Comparison of ENCODE assay signal across 26 cellular contexts in the genomic region with DNA sequence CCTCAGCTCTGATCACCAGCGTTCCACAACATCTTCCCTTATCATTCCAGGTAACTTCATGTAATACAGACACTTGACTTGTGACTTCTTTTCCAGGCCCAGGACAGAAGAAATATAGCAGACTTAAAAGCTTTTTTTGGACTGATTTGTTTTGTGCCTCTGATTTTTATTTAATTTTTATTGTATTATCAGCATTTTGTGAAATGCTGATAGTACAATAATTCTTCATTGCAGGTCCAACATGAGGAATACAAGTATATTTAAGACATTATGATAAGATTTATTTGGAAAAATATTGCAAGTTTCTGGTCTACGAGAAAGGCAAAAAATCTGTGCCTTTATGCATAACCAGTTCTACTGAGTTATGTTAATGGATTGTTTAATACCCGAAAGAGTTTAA.
"Had no signal": no experiment of that assay in that cellular context is flagged by ENCODE, and none has a peak within 500 bp of the region (broad histone marks: within the 10 kb centered on the region; RNA-seq: fewer than 3 reads in every experiment).

No MANE protein-coding gene starts in this region.

- FAIRE-seq: endometrium, islet of Langerhans had no signal

- H3K4me3 ChIP-seq: colonic mucosa, esophagus squamous epithelium, gastrocnemius medialis, heart right ventricle, left lung, lower lobe of right lung, mucosa of descending colon had no signal

- H3K27me3 ChIP-seq: colonic mucosa, esophagus squamous epithelium, heart right ventricle, left lung had no signal

- ATAC-seq: effector memory CD8-positive, alpha-beta T cell; gastrocnemius medialis; heart right ventricle; left cardiac atrium; left lung; left ventricle myocardium superior; lower lobe of right lung; mucosa of descending colon; naive thymus-derived CD8-positive, alpha-beta T cell had no signal

- H3K4me1 ChIP-seq: colonic mucosa, left lung, lower lobe of right lung had no signal

- H3K9me3 ChIP-seq: colonic mucosa, esophagus squamous epithelium, gastrocnemius medialis, left lung, lower lobe of right lung, mucosa of descending colon had no signal

- H3K36me3 ChIP-seq: colonic mucosa, esophagus squamous epithelium, gastrocnemius medialis, heart right ventricle, left lung, lower lobe of right lung had no signal

- H3K27ac ChIP-seq: colonic mucosa, epithelial cell of prostate, esophagus squamous epithelium, gastrocnemius medialis, heart right ventricle, left lung, lower lobe of right lung had no signal

- DNase-seq: colonic mucosa; cortex of kidney; effector CD8-positive, alpha-beta T cell; effector memory CD8-positive, alpha-beta T cell; endodermal cell; erythroblast; esophagus squamous epithelium; foreskin fibroblast; foreskin melanocyte; gastrocnemius medialis; glutamatergic neuron; head of caudate nucleus; heart right ventricle; hippocampal formation; left cardiac atrium; left lung; left ventricle myocardium superior; lower lobe of right lung; mesendoderm; midbrain; mucosa of descending colon; naive B cell; naive thymus-derived CD8-positive, alpha-beta T cell had no signal
